Comparison of ENCODE assay signal across 17 cellular contexts in the genomic region with DNA sequence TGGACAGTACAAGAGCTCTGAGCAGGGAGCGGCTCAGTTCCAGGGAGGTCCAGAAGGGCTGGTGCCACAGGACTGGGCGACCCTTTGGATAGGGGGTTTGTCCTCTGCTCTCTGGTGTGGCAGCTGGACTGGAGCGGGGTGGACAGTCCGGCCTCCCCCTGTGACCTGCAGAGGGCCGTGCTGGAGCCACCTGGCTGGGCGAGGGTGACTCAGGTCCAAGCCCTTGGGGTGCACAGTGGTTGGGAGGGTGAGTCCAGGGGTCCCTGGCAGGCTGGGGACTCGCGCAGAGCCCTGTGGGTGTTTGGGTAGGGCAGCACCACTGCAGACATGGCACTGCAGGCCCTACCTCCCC. TPM values are rescaled to one million over a fixed set of nuclear protein-coding genes. Genes with fewer than 3 reads are reported as not detected.
DNase-seq lines count a peak whose midpoint lies in the region; ATAC-seq and TF ChIP-seq lines count a peak whose summit lies in the region.
"Had no signal": no experiment of that assay in that cellular context is flagged by ENCODE, and none has a peak within 500 bp of the region (broad histone marks: within the 10 kb centered on the region; RNA-seq: fewer than 3 reads in every experiment).

No MANE protein-coding gene starts in this region.

- no peak overlapping the region for H2BK15ac ChIP-seq in neuronal stem cell (ENCODE audit: low read length)

- H3K18ac ChIP-seq in neuronal stem cell (ENCODE audit: low read length), result peak overlapping the region; percentile 80

- H4K8ac ChIP-seq in neuronal stem cell (ENCODE audit: low read depth, low read length), result no peak overlapping the region

- intact Hi-C loops in Right ventricle myocardium inferior (cut with DNase I) (no loop called here), cardiac septum (cut with DNase I) (no loop called here), dorsolateral prefrontal cortex (cut with DNase I) (no loop called here)

- no peak for ATAC-seq in Right ventricle myocardium inferior
- ATAC-seq: activated naive CD8-positive, alpha-beta T cell treated with anti-CD3 and anti-CD28 coated beads, Interleukin-2, amount 50 U/mL, for 24 hours; stimulated activated naive CD8-positive, alpha-beta T cell treated with anti-CD3 and anti-CD28 coated beads, Interleukin-15, amount 100 ng/mL, for 72 hours had no signal

- H3K27me3 ChIP-seq in dorsolateral prefrontal cortex (no peaks in the 10 kb centered on the region), neuronal stem cell (ENCODE audit: control insufficient read depth in 3 of 3, insufficient read depth in 3 of 3, low read depth in 1 of 3, low read length in 3 of 3) (no peaks in the 10 kb centered on the region)

- H2BK12ac ChIP-seq in neuronal stem cell (ENCODE audit: low read length), result peak overlapping the region; percentile 94

- peaks cover 13% of the 10 kb centered on the region for H3K79me1 ChIP-seq in neuronal stem cell (ENCODE audit: low read depth, low read length)

- no peak overlapping the region for H2AFZ ChIP-seq in neuronal stem cell (ENCODE audit: low read length)
- H2AFZ ChIP-seq: PC-9 had no signal

- H3K4me2 ChIP-seq in neuronal stem cell (ENCODE audit: insufficient read depth, low read length, poor library complexity, severe bottlenecking), result no peak overlapping the region
- H3K4me2 ChIP-seq: A549, PC-9 had no signal

- no peak overlapping the region for H2BK5ac ChIP-seq in neuronal stem cell (ENCODE audit: low read length)

- no CpG with 5 or more reads among the region's 8 CpGs for WGBS in neuronal stem cell (ENCODE audit: extremely low coverage in 2 of 2, insufficient read length in 2 of 2, insufficient replicate concordance in 1 of 2), 2 donors
- WGBS in urinary bladder, result 67% methylated on average over 8 of the region's 8 CpGs

- DNase-seq in Right ventricle myocardium inferior (ENCODE audit: missing footprints), result peak; percentile 66
- no peak for DNase-seq in cardiac septum (ENCODE audit: low spot score)
- no peak for DNase-seq in dorsolateral prefrontal cortex
- no peak for DNase-seq in neuronal stem cell (ENCODE audit: low spot score)
- DNase-seq in C1 segment of cervical spinal cord (lab: John Stamatoyannopoulos, UW), result no peak
- no peak for DNase-seq in NCI-H2029 treated with DMSO at 0.1 percent for 48 hours (lab: John Stamatoyannopoulos, UW)
- no peak for DNase-seq in DMS153 (lab: John Stamatoyannopoulos, UW)
- DNase-seq: activated CD4-positive, CD25-positive, alpha-beta regulatory T cell treated with anti-CD3 and anti-CD28 coated beads, Interleukin-2, amount 50 U/mL, for 72 hours; activated naive CD8-positive, alpha-beta T cell treated with anti-CD3 and anti-CD28 coated beads, Interleukin-2, amount 50 U/mL, for 24 hours; foreskin melanocyte; NCI-H1092; PC-9 had no signal

- peak overlapping the region; percentile 2 for H3K14ac ChIP-seq in neuronal stem cell (ENCODE audit: low read length)

- H3K36me3 ChIP-seq in neuronal stem cell (replicated peaks in 1 of 2; ENCODE audit: control insufficient read depth in 2 of 2, insufficient read depth in 2 of 2, low read length in 2 of 2) (peaks cover 0 to 30% of the 10 kb centered on the region in 2 donors), urinary bladder (ENCODE audit: insufficient read depth) (no peaks in the 10 kb centered on the region)

- H3K27ac ChIP-seq in dorsolateral prefrontal cortex, result peak overlapping the region in 50 of 59 donors; percentile 4 to 91 (median 71)
- H3K27ac ChIP-seq in neuronal stem cell (replicated peaks; ENCODE audit: low read length), result no peak overlapping the region
- H3K27ac ChIP-seq in urinary bladder (ENCODE audit: low read depth), result peak overlapping the region; percentile 43
- H3K27ac ChIP-seq: PC-9 had no signal

- H3K4me3 ChIP-seq in dorsolateral prefrontal cortex (peak overlapping the region in 3 of 59 donors; percentile 7 to 9 (median 9)), neuronal stem cell (ENCODE audit: low read length in 2 of 2) (no peak overlapping the region), urinary bladder (ENCODE audit: low read depth, low read length) (no peak overlapping the region)
- H3K4me3 ChIP-seq: A549, PC-9 had no signal

- peak overlapping the region; percentile 91 for H3K23ac ChIP-seq in neuronal stem cell (ENCODE audit: low read depth, low read length, poor library complexity)

- H3K4me1 ChIP-seq in neuronal stem cell (ENCODE audit: control insufficient read depth in 2 of 2, insufficient read depth in 1 of 2, low read depth in 1 of 2, low read length in 2 of 2), result peaks cover 34 to 63% of the 10 kb centered on the region in 2 donors
- peaks cover 1% of the 10 kb centered on the region for H3K4me1 ChIP-seq in urinary bladder (ENCODE audit: insufficient read depth)

- H4K91ac ChIP-seq in neuronal stem cell (ENCODE audit: low read depth, low read length, poor library complexity), result no peak overlapping the region

- peak overlapping the region; percentile 95 for H2AK5ac ChIP-seq in neuronal stem cell (ENCODE audit: low read depth, low read length)

- no peak overlapping the region for H2BK120ac ChIP-seq in neuronal stem cell (ENCODE audit: low read depth, low read length)

- no peak overlapping the region for H3K9ac ChIP-seq in neuronal stem cell (ENCODE audit: low read depth, low read length, poor library complexity)

- H3K9me3 ChIP-seq in neuronal stem cell (replicated peaks in 1 of 2; ENCODE audit: control insufficient read depth in 2 of 2, insufficient read depth in 1 of 2, low read depth in 1 of 2, low read length in 2 of 2), result no peaks in the 10 kb centered on the region
- H3K9me3 ChIP-seq: A549 had no signal

- H3K4ac ChIP-seq in neuronal stem cell (ENCODE audit: low read length), result no peak overlapping the region

- TF ChIP-seq CTCF in dorsolateral prefrontal cortex (IDR thresholded peaks at IDR 0.05 in 54 of 56, conservative IDR thresholded peaks at IDR 0.05 in 2 of 56; ENCODE audit: low read depth in 1 of 56, partially characterized antibody in 56 of 56), result no peak

RNA-seq across cellular contexts. Expression of a gene that starts 7.2 kb away (rescaled TPM):
- total RNA-seq in Right ventricle myocardium inferior (36.2 TPM), cardiac septum (47.4 TPM), dorsolateral prefrontal cortex (100 to 1,000 TPM in 39 of 120 experiments, 10 to 100 TPM in 81; 42.5 to 168 (median 93.8) TPM), urinary bladder (28.8 TPM)
- 66.8 TPM for polyA plus RNA-seq in neuronal stem cell (2013, experiment 1 of 2)
- polyA plus RNA-seq in neuronal stem cell (2013, experiment 2 of 2), result 64.3 TPM
- polyA plus RNA-seq in urinary bladder, result 81.3 TPM

RNA-seq across cellular contexts. Expression of a gene that starts 11.5 kb away (rescaled TPM):
- total RNA-seq in Right ventricle myocardium inferior, result 26.0 TPM
- 32.9 TPM for total RNA-seq in cardiac septum
- total RNA-seq in dorsolateral prefrontal cortex, result 100 to 1,000 TPM in 1 of 120 experiments, 10 to 100 TPM in 118, 1 to 10 TPM in 1; 7.4 to 118 (median 26.3) TPM
- polyA plus RNA-seq in neuronal stem cell (2013, experiment 1 of 2), result 318 TPM
- polyA plus RNA-seq in neuronal stem cell (2013, experiment 2 of 2), result 304 TPM
- 26.0 TPM for total RNA-seq in urinary bladder
- 35.6 TPM for polyA plus RNA-seq in urinary bladder

RNA-seq across cellular contexts. Expression of a gene that starts 29.0 kb away (rescaled TPM):
- total RNA-seq in Right ventricle myocardium inferior (5.0 TPM), cardiac septum (2.5 TPM), dorsolateral prefrontal cortex (10 to 100 TPM in 1 of 120 experiments, 1 to 10 TPM in 99, under 1 TPM in 19, not detected in 1; 0.44 to 11.8 (median 1.8) TPM), urinary bladder (2.9 TPM)
- polyA plus RNA-seq in neuronal stem cell (2013, experiment 1 of 2), result 0.18 TPM
- 0.10 TPM for polyA plus RNA-seq in neuronal stem cell (2013, experiment 2 of 2)
- polyA plus RNA-seq in urinary bladder, result 7.0 TPM
- total RNA-seq: dermis microvascular lymphatic vessel endothelial cell; PC-9; T-helper 1 cell treated with Interleukin-12 subunit alpha and Interleukin-12 subunit beta and Interleukin-4 antibody, amounts not matched to agents 30 ng/mL and 1 ng/mL, for 36 hours had no signal
- polyA plus RNA-seq: A549 had no signal

RNA-seq across cellular contexts. Expression of a gene that starts 40.4 kb away (rescaled TPM):
- total RNA-seq in Right ventricle myocardium inferior (0.46 TPM), cardiac septum (4.3 TPM), dorsolateral prefrontal cortex (1 to 10 TPM in 56 of 120 experiments, under 1 TPM in 35, not detected in 29; 0.43 to 7.1 (median 1.2) TPM), urinary bladder (12.5 TPM)
- 5.3 TPM for polyA plus RNA-seq in neuronal stem cell (2013, experiment 1 of 2)
- 5.1 TPM for polyA plus RNA-seq in neuronal stem cell (2013, experiment 2 of 2)
- 58.2 TPM for polyA plus RNA-seq in urinary bladder
